In the genomic region with DNA sequence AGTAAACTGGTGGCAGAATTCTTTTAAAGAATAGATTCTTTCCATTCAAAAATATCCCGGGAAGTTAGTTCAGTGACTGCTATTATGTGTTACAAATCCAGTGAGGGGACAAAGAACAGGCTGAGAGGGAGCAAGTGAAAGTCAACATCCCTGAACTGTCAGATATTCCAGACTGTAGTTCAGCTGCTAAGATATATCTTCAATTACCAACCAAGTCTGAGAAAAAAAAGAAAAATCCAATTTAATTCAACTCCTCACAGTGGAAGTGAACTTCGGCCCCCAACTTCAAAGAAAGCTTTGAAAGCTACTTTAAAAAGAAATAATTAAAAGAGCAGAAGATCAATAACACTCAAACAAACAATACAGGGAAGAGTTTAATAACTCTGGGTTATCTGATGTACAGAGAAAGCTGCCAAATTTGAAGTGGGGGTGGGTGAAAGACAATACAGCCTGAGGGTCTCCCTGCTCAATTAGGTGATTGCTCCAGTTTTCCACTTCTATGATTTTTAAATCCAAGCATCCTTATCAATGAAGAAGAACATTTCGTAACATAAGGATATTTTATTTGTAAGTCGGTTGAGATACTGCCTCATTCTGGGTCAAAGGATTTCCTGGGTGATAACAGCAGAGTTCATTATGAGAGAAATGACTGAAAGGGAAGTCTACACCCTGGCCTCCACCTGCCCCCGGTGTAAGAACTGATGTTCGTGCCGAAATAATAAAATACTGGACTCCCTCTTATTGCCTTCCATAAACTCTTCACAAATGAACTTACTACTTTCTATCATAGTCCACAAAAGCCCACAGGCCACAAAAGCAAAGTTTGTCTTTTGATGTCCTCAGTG, we compare ENCODE assay signal across 22 cellular contexts.
"Had no signal": no experiment of that assay in that cellular context is flagged by ENCODE, and none has a peak within 500 bp of the region (broad histone marks: within the 10 kb centered on the region; RNA-seq: fewer than 3 reads in every experiment).

No MANE protein-coding gene starts in this region.

- H3K4me1 Mint-ChIP-seq: activated B cell treated with CpG ODN at 0.5 μM for 24 hours; activated CD4-positive, alpha-beta T cell treated with anti-CD3 and anti-CD28 coated beads, Interleukin-2, amount 10 ng/mL, durations not matched to agents 24 days and 14 days; activated naive CD8-positive, alpha-beta T cell treated with anti-CD3 and anti-CD28 coated beads, Interleukin-2, amount 10 ng/mL, durations not matched to agents 7 days and 5 days; T-helper 17 cell had no signal

- H3K9me3 Mint-ChIP-seq: activated B cell treated with CpG ODN at 0.5 μM for 24 hours; activated CD4-positive, alpha-beta memory T cell treated with anti-CD3 and anti-CD28 coated beads for 36 hours; activated CD4-positive, alpha-beta T cell treated with anti-CD3 and anti-CD28 coated beads, Interleukin-2, amount 10 ng/mL, durations not matched to agents 24 days and 14 days; activated naive CD8-positive, alpha-beta T cell treated with anti-CD3 and anti-CD28 coated beads, Interleukin-2, amount 10 ng/mL, durations not matched to agents 7 days and 5 days; activated T-cell treated with anti-CD3 and anti-CD28 coated beads, Interleukin-2, amount 50 U/mL, for 72 hours had no signal

- H3K27me3 ChIP-seq: adrenal gland had no signal

- H2AFZ ChIP-seq: PC-9 had no signal

- H3K27ac Mint-ChIP-seq: activated B cell treated with CpG ODN at 0.5 μM for 24 hours; activated CD4-positive, alpha-beta memory T cell treated with anti-CD3 and anti-CD28 coated beads for 36 hours; activated CD4-positive, alpha-beta T cell treated with anti-CD3 and anti-CD28 coated beads, Interleukin-2, amount 10 ng/mL, durations not matched to agents 24 days and 14 days; activated naive CD8-positive, alpha-beta T cell treated with anti-CD3 and anti-CD28 coated beads, Interleukin-2, amount 10 ng/mL, durations not matched to agents 7 days and 5 days; activated T-cell treated with anti-CD3 and anti-CD28 coated beads, Interleukin-2, amount 50 U/mL, for 72 hours; T-helper 17 cell had no signal

- H3K4me1 ChIP-seq: adrenal gland had no signal

- H3K4me3 ChIP-seq: adrenal gland, PC-9 had no signal

- DNase-seq: activated B cell treated with CpG ODN at 0.5 μM for 24 hours; activated CD4-positive, alpha-beta memory T cell treated with anti-CD3 and anti-CD28 coated beads for 36 hours; activated CD4-positive, alpha-beta T cell treated with anti-CD3 and anti-CD28 coated beads for 1 hour; activated CD4-positive, alpha-beta T cell treated with anti-CD3 and anti-CD28 coated beads, Interleukin-2, amount 10 ng/mL, durations not matched to agents 24 days and 14 days; activated naive CD4-positive, alpha-beta T cell treated with anti-CD3 and anti-CD28 coated beads, Interleukin-2, amount 50 U/mL, for 16 hours; activated naive CD8-positive, alpha-beta T cell treated with anti-CD3 and anti-CD28 coated beads, Interleukin-2, amount 10 ng/mL, durations not matched to agents 7 days and 5 days; activated T-cell treated with anti-CD3 and anti-CD28 coated beads, Interleukin-2, amount 50 U/mL, for 72 hours; adrenal gland; anterior cingulate cortex; caudate nucleus; NCI-H1092; NCI-H1417 treated with DMSO at 0.1 percent for 48 hours; NCI-H1694; NCI-H2029; NCI-H2107; NCI-H446; NCI-H524; PC-9; SHP77 treated with DMSO at 0.1 percent for 48 hours; T-helper 17 cell; T-helper 9 cell had no signal

- H3K4me3 Mint-ChIP-seq: activated B cell treated with CpG ODN at 0.5 μM for 24 hours; activated CD4-positive, alpha-beta memory T cell treated with anti-CD3 and anti-CD28 coated beads for 36 hours; activated CD4-positive, alpha-beta T cell treated with anti-CD3 and anti-CD28 coated beads, Interleukin-2, amount 10 ng/mL, durations not matched to agents 24 days and 14 days; activated naive CD8-positive, alpha-beta T cell treated with anti-CD3 and anti-CD28 coated beads, Interleukin-2, amount 10 ng/mL, durations not matched to agents 7 days and 5 days; activated T-cell treated with anti-CD3 and anti-CD28 coated beads, Interleukin-2, amount 50 U/mL, for 72 hours; T-helper 17 cell had no signal

- H3K9me3 ChIP-seq: adrenal gland had no signal

- ATAC-seq: activated T-cell treated with anti-CD3 and anti-CD28 coated beads, Interleukin-2, amount 50 U/mL, for 72 hours; T-helper 17 cell had no signal

- H3K27ac ChIP-seq: adrenal gland, KMS-11, PC-9 had no signal

- H3K4me2 ChIP-seq: KMS-11, PC-9 had no signal

- H3K36me3 Mint-ChIP-seq: activated CD4-positive, alpha-beta memory T cell treated with anti-CD3 and anti-CD28 coated beads for 36 hours; activated naive CD8-positive, alpha-beta T cell treated with anti-CD3 and anti-CD28 coated beads, Interleukin-2, amount 10 ng/mL, durations not matched to agents 7 days and 5 days had no signal

- H3K9ac ChIP-seq: KMS-11 had no signal

- H3K36me3 ChIP-seq: adrenal gland had no signal
